In genomic region chr15:58401991-58402649, GRCh38 we compare ENCODE assay signal across 21 cellular contexts. TPM values are rescaled to one million over a fixed set of nuclear protein-coding genes. Genes with fewer than 3 reads are reported as not detected.
A peak's percentile ranks its signal among the peaks of the same experiment; 100 is the strongest.
DNase-seq lines count a peak whose midpoint lies in the region; ATAC-seq and TF ChIP-seq lines count a peak whose summit lies in the region.
"Had no signal": no experiment of that assay in that cellular context is flagged by ENCODE, and none has a peak within 500 bp of the region (broad histone marks: within the 10 kb centered on the region; RNA-seq: fewer than 3 reads in every experiment).

No MANE protein-coding gene starts in this region.

- WGBS in right cardiac atrium, result 62% methylated on average over 8 of the region's 8 CpGs

- intact Hi-C loops in MCF 10A (cut with micrococcal nuclease) (no loop called here), right cardiac atrium (cut with DNase I) (no loop called here)

- H3K27me3 Mint-ChIP-seq in MCF 10A (ENCODE audit: insufficient read depth, unreplicated experiment), result no peaks in the 10 kb centered on the region

- no peaks in the 10 kb centered on the region for H3K4me1 ChIP-seq in right cardiac atrium (ENCODE audit: control insufficient read depth, insufficient read depth, low read length)
- H3K4me1 ChIP-seq: Peyer's patch had no signal

- TF ChIP-seq CTCF in MCF 10A (IDR thresholded peaks at IDR 0.05; ENCODE audit: unreplicated experiment), result no peak

- peaks cover 4% of the 10 kb centered on the region for H3K4me1 Mint-ChIP-seq in MCF 10A (ENCODE audit: insufficient read depth, unreplicated experiment)
- H3K4me1 Mint-ChIP-seq: CD8-positive, alpha-beta memory T cell had no signal

- H3K4me3 ChIP-seq in right cardiac atrium (ENCODE audit: low read length), result no peak overlapping the region
- H3K4me3 ChIP-seq: Peyer's patch, spleen had no signal

- POLR2A ChIA-PET in MCF 10A (lab: Yijun Ruan, JAX), result no interaction called here

- H3K9me3 Mint-ChIP-seq in MCF 10A (ENCODE audit: unreplicated experiment), result no peaks in the 10 kb centered on the region
- H3K9me3 Mint-ChIP-seq: CD8-positive, alpha-beta memory T cell; natural killer cell treated with Interleukin-12 subunit alpha and Interleukin-12 subunit beta and Interleukin-15 and Interleukin-18, amount 100 ng/mL, for 72 hours had no signal

- H3K9me3 ChIP-seq in right cardiac atrium (ENCODE audit: control insufficient read depth, low read length), result no peaks in the 10 kb centered on the region
- H3K9me3 ChIP-seq: Peyer's patch, spleen had no signal

- peak; percentile 32 for DNase-seq in AG20443 (ENCODE audit: low spot score)
- peak; percentile 7 for DNase-seq in KBM-7
- DNase-seq in MCF 10A (ENCODE audit: unreplicated experiment), result peak; percentile 36
- DNase-seq in right cardiac atrium, result peak in 1 of 3 donors; percentile 38
- DNase-seq in NCI-H345 treated with DMSO at 0.1 percent for 48 hours (lab: John Stamatoyannopoulos, UW; ENCODE audit: unreplicated experiment), result no peak
- no peak for DNase-seq in NCI-H446 treated with DMSO at 0.1 percent for 48 hours (lab: John Stamatoyannopoulos, UW)
- no peak for DNase-seq in NCI-H2029 treated with DMSO at 0.1 percent for 48 hours (lab: John Stamatoyannopoulos, UW)
- no peak for DNase-seq in T1000 (lab: John Stamatoyannopoulos, UW)
- DNase-seq: anterior cingulate cortex; CD8-positive, alpha-beta memory T cell; GOT3; NCI-H2029; NCI-H526 treated with DMSO at 0.1 percent for 48 hours; Peyer's patch; posterior cingulate gyrus; spleen; stimulated activated CD8-positive, alpha-beta memory T cell treated with anti-CD3 and anti-CD28 coated beads, Interleukin-4, amount 100 ng/mL, for 48 hours had no signal

- in situ Hi-C loops in KBM-7 (cut with MboI; ENCODE audit: low pct_unique_long_range_greater_than_20kb, low sequenced_read_pairs), result no loop called here

- ATAC-seq in right cardiac atrium, result peak; percentile 57 to 88
- ATAC-seq: natural killer cell treated with Interleukin-12 subunit alpha and Interleukin-12 subunit beta and Interleukin-15 and Interleukin-18, amount 100 ng/mL, for 72 hours had no signal

- no peak overlapping the region for H3K4me3 Mint-ChIP-seq in MCF 10A (ENCODE audit: unreplicated experiment)
- H3K4me3 Mint-ChIP-seq: CD8-positive, alpha-beta memory T cell; natural killer cell treated with Interleukin-12 subunit alpha and Interleukin-12 subunit beta and Interleukin-15 and Interleukin-18, amount 100 ng/mL, for 72 hours had no signal

- CTCF ChIA-PET in MCF 10A (lab: Yijun Ruan, JAX), result interaction anchor here (0.6 kb wide), 1 partner anchor 335 kb away, joined by 3 read pairs; no protein-coding TSS in a partner anchor

- no peaks in the 10 kb centered on the region for H3K36me3 Mint-ChIP-seq in MCF 10A (ENCODE audit: insufficient read depth, unreplicated experiment)
- H3K36me3 Mint-ChIP-seq: CD8-positive, alpha-beta memory T cell; natural killer cell treated with Interleukin-12 subunit alpha and Interleukin-12 subunit beta and Interleukin-15 and Interleukin-18, amount 100 ng/mL, for 72 hours had no signal

- no peak overlapping the region for H3K27ac ChIP-seq in right cardiac atrium (ENCODE audit: low read length)
- H3K27ac ChIP-seq: Peyer's patch had no signal

- H3K27me3 ChIP-seq in right cardiac atrium (ENCODE audit: control insufficient read depth, insufficient read depth), result no peaks in the 10 kb centered on the region
- H3K27me3 ChIP-seq: Peyer's patch, spleen had no signal

- H3K27ac Mint-ChIP-seq in MCF 10A (ENCODE audit: low read depth, unreplicated experiment), result no peak overlapping the region
- H3K27ac Mint-ChIP-seq: CD8-positive, alpha-beta memory T cell; natural killer cell treated with Interleukin-12 subunit alpha and Interleukin-12 subunit beta and Interleukin-15 and Interleukin-18, amount 100 ng/mL, for 72 hours had no signal

- BruUV-seq in MCF 10A (replicated peaks; lab: Mats Ljungman, UMichigan), result no TSS peak

RNA-seq across cellular contexts. Expression of gene LIPC, which starts 29.7 kb away (rescaled TPM):
- total RNA-seq in MCF 10A (2022) (not detected in 2 replicates), right cardiac atrium (1 to 10 TPM in 1 of 4 donors, under 1 TPM in 3; 0.77 to 1.1 (median 0.91) TPM)
- polyA plus RNA-seq in right cardiac atrium, result 0.61 TPM
- total RNA-seq: chondrocyte, frontal cortex, lung microvascular endothelial cell had no signal

Comparison
In these comparisons a context has a peak if more than half of its experiments do, and no peak if none do; other contexts are left out.
1. DNase-seq: peak in AG20443 (single experiment), KBM-7 (single experiment) and MCF 10A (single experiment); none in NCI-H345 treated with DMSO at 0.1 percent for 48 hours (single experiment), NCI-H446 treated with DMSO at 0.1 percent for 48 hours (single experiment), NCI-H2029 treated with DMSO at 0.1 percent for 48 hours (single experiment) and T1000 (single experiment).